ENCODE assay signal across 9 cellular contexts in genomic region chr3:128011140-128011539, GRCh38. TPM values are rescaled to one million over a fixed set of nuclear protein-coding genes. Genes with fewer than 3 reads are reported as not detected.
A peak's percentile ranks its signal among the peaks of the same experiment; 100 is the strongest.
DNase-seq lines count a peak whose midpoint lies in the region; ATAC-seq, FAIRE-seq and TF ChIP-seq lines count a peak whose summit lies in the region.
"Had no signal": no experiment of that assay in that cellular context is flagged by ENCODE, and none has a peak within 500 bp of the region (broad histone marks: within the 10 kb centered on the region; RNA-seq: fewer than 3 reads in every experiment).

No MANE protein-coding gene starts in this region.

- peak; percentile 34 to 47 for ATAC-seq in activated naive CD4-positive, alpha-beta T cell treated with anti-CD3 and anti-CD28 coated beads, Interleukin-2, amount 50 U/mL, for 72 hours
- ATAC-seq in HepG2 (peak; percentile 61), GM18873 (IDR thresholded peaks at IDR 0.05; ENCODE audit: low FRiP score, unreplicated experiment) (no peak), natural killer cell (no peak), HG03095 (IDR thresholded peaks at IDR 0.05; ENCODE audit: unreplicated experiment) (no peak)

- H3K27ac ChIP-seq in HepG2 (ENCODE audit: extremely low read length, insufficient read depth, low read length): no peak overlapping the region

- no peaks in the 10 kb centered on the region for H3K36me3 Mint-ChIP-seq in activated naive CD4-positive, alpha-beta T cell treated with anti-CD3 and anti-CD28 coated beads, Interleukin-2, amount 50 U/mL, for 72 hours
- no peaks in the 10 kb centered on the region for H3K36me3 Mint-ChIP-seq in natural killer cell
- H3K36me3 Mint-ChIP-seq: CD4-positive, CD25-positive, alpha-beta regulatory T cell had no signal

- no peak overlapping the region for H3K4me3 ChIP-seq in HepG2 (replicated peaks in 1 of 3; ENCODE audit: insufficient read depth in 1 of 3, low read depth in 2 of 3, low read length in 3 of 3)

- peaks cover 3% of the 10 kb centered on the region; the same call in 1 of the 2 replicates for H3K9me3 ChIP-seq in HepG2 (ENCODE audit: low read length)

- H4K20me1 ChIP-seq in HepG2 (ENCODE audit: insufficient read depth, low read length): no peaks in the 10 kb centered on the region

- 0 out of 2 replicates have a peak overlapping the region, but pooled peaks have one; percentile 32 for H3K4me2 ChIP-seq in HepG2 (ENCODE audit: low read depth, low read length)

- TF ChIP-seq POLR2A in HepG2 (IDR thresholded peaks at IDR 0.05; ENCODE audit: insufficient read depth in 1 of 2, low read depth in 2 of 2, low read length in 2 of 2): no peak

- H3K79me2 ChIP-seq in HepG2 (ENCODE audit: insufficient read depth, low read length): no peaks in the 10 kb centered on the region

- intact Hi-C loops in HepG2 (cut with micrococcal nuclease; ENCODE audit: unreplicated experiment) (loop anchor here (2.0 kb wide), 1 partner anchor 42 kb away; the partner anchor contains the start of gene SEC61A1), natural killer cell (cut with micrococcal nuclease) (no loop called here)

- CTCF ChIA-PET in HepG2 (lab: Yijun Ruan, JAX; ENCODE audit: low intra/inter-chr PET ratio, low total read pairs): interaction anchor here (0.8 kb wide), 1 partner anchor 123 kb away, joined by 4 read pairs; no protein-coding TSS in a partner anchor

- peak; percentile 64 for TF ChIP-seq CTCF in HepG2 (CRISPR knock-in tag; IDR thresholded peaks at IDR 0.05)
- TF ChIP-seq CTCF in natural killer cell (IDR thresholded peaks at IDR 0.05): no peak

- no peak for TF ChIP-seq EP300 in HepG2 (IDR thresholded peaks at IDR 0.05; ENCODE audit: low read depth in 2 of 2, low read length in 2 of 2)
- no peak for TF ChIP-seq EP300 in HepG2 (CRISPR knock-in tag; IDR thresholded peaks at IDR 0.05; ENCODE audit: borderline replicate concordance)

- no peak overlapping the region for H3K4me3 Mint-ChIP-seq in natural killer cell
- H3K4me3 Mint-ChIP-seq: CD4-positive, CD25-positive, alpha-beta regulatory T cell had no signal

- in situ Hi-C loops in HepG2 (cut with HindIII; ENCODE audit: extremely low pct_ligation_motif_present, low pct_unique_long_range_greater_than_20kb): no loop called here

- WGBS in HepG2 (ENCODE audit: low lambda C conversion rate): 28% methylated on average over 12 of the region's 12 CpGs

- FAIRE-seq in HepG2 (lab: Jason Lieb, UNC): no peak

- no peaks in the 10 kb centered on the region for H3K36me3 ChIP-seq in HepG2 (replicated peaks in 1 of 2; ENCODE audit: control insufficient read depth in 1 of 2, insufficient read depth in 2 of 2, low read length in 2 of 2)

- no peaks in the 10 kb centered on the region for H3K4me1 Mint-ChIP-seq in natural killer cell

- H3K4me1 ChIP-seq in HepG2 (ENCODE audit: insufficient read depth, low read length): peaks cover 35% of the 10 kb centered on the region

- peak; percentile 52; the same call in 1 of the 2 replicates for TF ChIP-seq RAD21 in HepG2 (CRISPR knock-in tag; IDR thresholded peaks at IDR 0.05)

- POLR2A ChIA-PET in HepG2 (lab: Yijun Ruan, JAX): no interaction called here

- DNase-seq in SHP77 (lab: John Stamatoyannopoulos, UW) (peak; percentile 15 to 31), SHP77 treated with DMSO at 0.1 percent for 48 hours (lab: John Stamatoyannopoulos, UW) (no peak), NCI-H146 (lab: John Stamatoyannopoulos, UW) (peak; percentile 83), HepG2 (ENCODE audit: low spot score) (peak; percentile 29), natural killer cell (no peak)
- DNase-seq in activated naive CD4-positive, alpha-beta T cell treated with anti-CD3 and anti-CD28 coated beads, Interleukin-2, amount 50 U/mL, for 72 hours (ENCODE audit: low spot score in 2 of 2): no peak

- no peak overlapping the region for H3K9ac ChIP-seq in HepG2 (ENCODE audit: insufficient read depth, low read depth, low read length)

- H3K27ac Mint-ChIP-seq in activated naive CD4-positive, alpha-beta T cell treated with anti-CD3 and anti-CD28 coated beads, Interleukin-2, amount 50 U/mL, for 72 hours: peak overlapping the region in 1 of 2 donors; percentile 11
- H3K27ac Mint-ChIP-seq in natural killer cell: no peak overlapping the region
- H3K27ac Mint-ChIP-seq: CD4-positive, CD25-positive, alpha-beta regulatory T cell had no signal

- no TSS peak for BruUV-seq in HepG2 (replicated peaks; lab: Mats Ljungman, UMichigan)

- peaks cover 11 to 12% of the 10 kb centered on the region in 2 donors for H3K27me3 Mint-ChIP-seq in natural killer cell (ENCODE audit: low read depth in 2 of 2)

- peak overlapping the region; percentile 34 for H2AFZ ChIP-seq in HepG2 (ENCODE audit: low read length)

- no peaks in the 10 kb centered on the region for H3K9me3 Mint-ChIP-seq in activated naive CD4-positive, alpha-beta T cell treated with anti-CD3 and anti-CD28 coated beads, Interleukin-2, amount 50 U/mL, for 72 hours
- no peaks in the 10 kb centered on the region for H3K9me3 Mint-ChIP-seq in natural killer cell

- H3K27me3 ChIP-seq in HepG2 (ENCODE audit: control insufficient read depth in 1 of 2, insufficient read depth in 2 of 2, low read length in 2 of 2): 0 out of 5 replicates have a peak, but pooled peaks cover 0 to 4% of the 10 kb centered on the region in 2 experiments

TF ChIP-seq in HepG2, 621 proteins besides CTCF, POLR2A, EP300 and RAD21 (continues in another document):
- TF ChIP-seq SMC3 (IDR thresholded peaks at IDR 0.05; ENCODE audit: low read length) (peak; percentile 38; the same call in 1 of the 2 replicates), KDM4B (CRISPR knock-in tag; IDR thresholded peaks at IDR 0.05) (no peak), MLXIP (CRISPR knock-in tag; IDR thresholded peaks at IDR 0.05; ENCODE audit: borderline replicate concordance) (no peak), STAG1 (CRISPR knock-in tag; IDR thresholded peaks at IDR 0.05) (peak; percentile 58)

RNA-seq across cellular contexts. Expression of gene SEC61A1, which starts 41.1 kb away (rescaled TPM):
- total RNA-seq in activated naive CD4-positive, alpha-beta T cell treated with anti-CD3 and anti-CD28 coated beads, Interleukin-2, amount 50 U/mL, for 72 hours: 100 to 1,000 TPM; 110 to 127 TPM
- total RNA-seq in HepG2 (2016; rRNA removed; fragmentation: Illumina TruSeq; extraction: Trizol) (128 and 203 TPM in 2 replicates), natural killer cell (100 to 1,000 TPM; 143 to 172 (median 148) TPM)
- 23.2 and 24.0 TPM in 2 replicates for total RNA-seq in HepG2 (2016; cell fraction: cytosol; rRNA removed; fragmentation: Illumina TruSeq; extraction: Trizol; ENCODE audit: low read depth)
- 113 and 205 TPM in 2 replicates for total RNA-seq in HepG2 (2016; cell fraction: insoluble cytoplasmic fraction; rRNA removed; fragmentation: Illumina TruSeq; extraction: Trizol)
- 77.7 and 81.8 TPM in 2 replicates for total RNA-seq in HepG2 (2016; cell fraction: membrane; rRNA removed; fragmentation: Illumina TruSeq; extraction: Trizol)
- 217 and 248 TPM in 2 replicates for total RNA-seq in HepG2 (2016; cell fraction: nucleus; rRNA removed; fragmentation: Illumina TruSeq; extraction: Trizol)
- 170 and 173 TPM in 2 replicates for polyA plus RNA-seq in HepG2 (2011; rRNA removed)
- 169 and 191 TPM in 2 replicates for polyA plus RNA-seq in HepG2 (2011; cell fraction: cytosol; rRNA removed)
- 153 and 160 TPM in 2 replicates for polyA plus RNA-seq in HepG2 (2011; cell fraction: nucleus; rRNA removed)
- polyA plus RNA-seq in HepG2 (2012): 121 and 145 TPM in 2 replicates
- 19.7 and 20.8 TPM in 2 replicates for polyA plus RNA-seq in HepG2 (2016; cell fraction: cytosol; fragmentation: Illumina TruSeq; extraction: Trizol; ENCODE audit: low read depth)
- 101 and 109 TPM in 2 replicates for polyA plus RNA-seq in HepG2 (2016; cell fraction: insoluble cytoplasmic fraction; fragmentation: Illumina TruSeq; extraction: Trizol; ENCODE audit: low read depth)
- polyA plus RNA-seq in HepG2 (2016; cell fraction: membrane; fragmentation: Illumina TruSeq; extraction: Trizol; ENCODE audit: low read depth): 42.6 and 47.4 TPM in 2 replicates
- polyA plus RNA-seq in HepG2 (2016; cell fraction: nucleus; fragmentation: Illumina TruSeq; extraction: Trizol; ENCODE audit: insufficient read depth, low read depth): 314 and 317 TPM in 2 replicates
- 520 and 651 TPM in 2 replicates for polyA minus RNA-seq in HepG2 (2011; rRNA and poly(A)+ RNA removed; ENCODE audit: low replicate concordance)
- 181 and 199 TPM in 2 replicates for polyA minus RNA-seq in HepG2 (2011; cell fraction: cytosol; rRNA and poly(A)+ RNA removed)
- 116 and 132 TPM in 2 replicates for polyA minus RNA-seq in HepG2 (2011; cell fraction: nucleus; rRNA and poly(A)+ RNA removed)

Comparison
In these comparisons a context has a peak if more than half of its experiments do, and no peak if none do; other contexts are left out.
1. DNase-seq: peak in SHP77 (2 of 2), NCI-H146 (single experiment) and HepG2 (single experiment); none in SHP77 treated with DMSO at 0.1 percent for 48 hours (single experiment), activated naive CD4-positive, alpha-beta T cell treated with anti-CD3 and anti-CD28 coated beads, Interleukin-2, amount 50 U/mL, for 72 hours (0 of 2) and natural killer cell (single experiment).
2. ATAC-seq: peak in activated naive CD4-positive, alpha-beta T cell treated with anti-CD3 and anti-CD28 coated beads, Interleukin-2, amount 50 U/mL, for 72 hours (2 of 2) and HepG2 (single experiment); none in GM18873 (single experiment), natural killer cell (0 of 3) and HG03095 (single experiment).